Comparison of ENCODE assay signal across 32 cellular contexts in genomic region chr6:52042141-52042885, GRCh38. TPM values are rescaled to one million over a fixed set of nuclear protein-coding genes. Genes with fewer than 3 reads are reported as not detected.
"Had no signal": no experiment of that assay in that cellular context is flagged by ENCODE, and none has a peak within 500 bp of the region (broad histone marks: within the 10 kb centered on the region; RNA-seq: fewer than 3 reads in every experiment).

No MANE protein-coding gene starts in this region.

- H3K4me2 ChIP-seq: neural progenitor cell, smooth muscle cell had no signal

- H3K36me3 ChIP-seq: neural progenitor cell, ovary, sigmoid colon, spleen, suprapubic skin, tibial artery, transverse colon, upper lobe of left lung, uterus had no signal

- ATAC-seq: naive thymus-derived CD4-positive, alpha-beta T cell; natural killer cell; psoas muscle; right cardiac atrium; right lobe of liver; stimulated activated memory B cell treated with anti-CD40 and anti-IgM and Interleukin-4, amounts not matched to agents 10 μg/mL and 1 μg/mL and 100 μg/mL, for 72 hours; stimulated activated naive CD8-positive, alpha-beta T cell treated with anti-CD3 and anti-CD28 coated beads, Interleukin-15, amount 100 ng/mL, for 72 hours; stimulated activated naive CD8-positive, alpha-beta T cell treated with anti-CD3 and anti-CD28 coated beads, Interleukin-15, Interleukin-2, amounts not matched to agents 100 U/mL and 50 U/mL, for 24 hours had no signal

- H3K9ac ChIP-seq: neural progenitor cell, parathyroid adenoma had no signal

- H3K27me3 ChIP-seq: neural progenitor cell, ovary, right lobe of liver, sigmoid colon, spleen, suprapubic skin, testis, tibial artery, transverse colon, upper lobe of left lung, uterus had no signal

- H3K4me1 ChIP-seq: neural progenitor cell, psoas muscle, right lobe of liver, spleen, testis, upper lobe of left lung had no signal

- H3K9me3 ChIP-seq: ovary, psoas muscle, right lobe of liver, spleen, suprapubic skin, testis, tibial artery, transverse colon, upper lobe of left lung, uterus had no signal

- H3K4me3 ChIP-seq: neural progenitor cell, ovary, psoas muscle, right lobe of liver, sigmoid colon, skin epidermis, smooth muscle cell, spleen, suprapubic skin, testis, tibial artery, transverse colon, upper lobe of left lung, uterus had no signal

- H2AFZ ChIP-seq: neural progenitor cell, parathyroid adenoma had no signal

- H3K79me2 ChIP-seq: parathyroid adenoma had no signal

- H3K27ac ChIP-seq: neural progenitor cell, ovary, parathyroid adenoma, psoas muscle, right lobe of liver, sigmoid colon, skin epidermis, spleen, suprapubic skin, testis, tibial artery, transverse colon, upper lobe of left lung, uterus had no signal

- DNase-seq: naive thymus-derived CD4-positive, alpha-beta T cell; natural killer cell; occipital lobe; ovary; posterior cingulate gyrus; psoas muscle; right cardiac atrium; right lobe of liver; sigmoid colon; spleen; stimulated activated CD4-positive, alpha-beta T cell treated with anti-CD3 and anti-CD28 coated beads, Interleukin-12 subunit alpha, Interleukin-12 subunit beta, amount 100 ng/mL, for 4 hours; stimulated activated CD4-positive, alpha-beta T cell treated with anti-CD3 and anti-CD28 coated beads, Interleukin-1b, Interleukin-23, amount 100 ng/mL, for 48 hours; stimulated activated CD4-positive, alpha-beta T cell treated with anti-CD3 and anti-CD28 coated beads, Interleukin-4, amount 100 ng/mL, for 1 hour; stimulated activated CD4-positive, alpha-beta T cell treated with anti-CD3 and anti-CD28 coated beads, Interleukin-4, amount 100 ng/mL, for 4 hours; stimulated activated CD8-positive, alpha-beta memory T cell treated with anti-CD3 and anti-CD28 coated beads, Interleukin-4, amount 100 ng/mL, for 48 hours; stimulated activated naive CD4-positive, alpha-beta T cell; stimulated activated naive CD8-positive, alpha-beta T cell treated with anti-CD3 and anti-CD28 coated beads, Interleukin-15, amount 100 ng/mL, for 72 hours; stimulated activated naive CD8-positive, alpha-beta T cell treated with anti-CD3 and anti-CD28 coated beads, Interleukin-15, Interleukin-2, amounts not matched to agents 100 U/mL and 50 U/mL, for 24 hours; substantia nigra; testis; tibial artery; transverse colon; upper lobe of left lung; uterus had no signal

RNA-seq across cellular contexts. Expression of gene PKHD1, which starts 45.1 kb away (rescaled TPM):
- total RNA-seq: naive thymus-derived CD4-positive, alpha-beta T cell; natural killer cell; osteoblast; smooth muscle cell; spleen had no signal
- polyA plus RNA-seq: naive thymus-derived CD4-positive, alpha-beta T cell; neural cell; smooth muscle cell; spleen had no signal
